ENCODE assay signal across 1 cellular context in the genomic region with DNA sequence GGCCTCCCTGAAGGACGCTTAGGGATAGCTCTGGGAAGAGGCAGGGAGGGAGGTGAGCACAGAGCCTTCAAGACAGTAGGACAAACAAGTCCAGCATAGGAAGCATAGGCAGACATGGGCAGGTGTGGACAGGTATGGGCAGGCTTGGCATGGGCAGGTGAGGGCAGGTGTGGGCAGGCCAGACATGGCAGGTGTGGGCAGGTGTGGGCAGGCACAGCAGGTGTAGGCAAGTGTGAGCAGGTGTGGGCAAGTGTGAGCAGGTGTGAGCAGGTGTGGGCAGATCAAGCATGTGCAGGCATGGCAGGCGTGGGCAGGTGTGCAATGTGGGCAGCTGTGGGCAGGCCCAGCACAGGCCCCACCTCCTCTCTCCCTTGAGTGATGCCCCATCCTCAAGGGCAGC.
TF ChIP-seq lines count a peak whose summit lies in the region.

No MANE protein-coding gene starts in this region.

TF ChIP-seq in HCT116, 20 proteins besides CTCF, POLR2A, EP300 and RAD21 (continued from another document):
- no peak for TF ChIP-seq POLR2AphosphoS5 (IDR thresholded peaks at IDR 0.05; ENCODE audit: low read depth, low read length)
- TF ChIP-seq, protein P1, sequence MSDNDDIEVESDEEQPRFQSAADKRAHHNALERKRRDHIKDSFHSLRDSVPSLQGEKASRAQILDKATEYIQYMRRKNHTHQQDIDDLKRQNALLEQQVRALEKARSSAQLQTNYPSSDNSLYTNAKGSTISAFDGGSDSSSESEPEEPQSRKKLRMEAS (IDR thresholded peaks at IDR 0.05), result no peak
- no peak for TF ChIP-seq FOSL1 (IDR thresholded peaks at IDR 0.05; ENCODE audit: low read depth)
- TF ChIP-seq TCF7L2 (IDR thresholded peaks at IDR 0.05; ENCODE audit: borderline replicate concordance, extremely low read depth, insufficient read depth, insufficient read length), result no peak
TF ChIP-seq in HCT116: peak in this region for 0.
